Comparison of ENCODE assay signal across 1 cellular context in the genomic region with DNA sequence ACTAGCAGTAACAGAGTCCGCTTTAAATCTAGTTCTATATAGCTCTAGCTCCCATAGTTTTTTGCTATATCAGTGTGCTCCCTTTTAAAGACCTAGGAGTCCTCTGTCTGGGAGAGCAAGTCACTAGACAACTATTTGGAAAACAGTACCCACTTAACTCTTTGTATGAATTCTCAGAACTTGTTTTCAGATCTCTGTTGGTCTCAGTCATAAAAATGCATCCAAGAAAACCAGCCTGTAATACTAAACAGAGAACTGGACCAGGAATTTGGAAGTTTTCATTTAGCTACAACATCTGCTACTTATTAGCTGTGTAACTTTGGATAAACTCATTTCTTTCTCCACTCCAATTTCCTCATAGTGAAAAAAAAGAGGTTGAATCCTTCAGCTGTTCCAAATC.
A peak's percentile ranks its signal among the peaks of the same experiment; 100 is the strongest.
TF ChIP-seq lines count a peak whose summit lies in the region.

No MANE protein-coding gene starts in this region.

TF ChIP-seq in SK-N-SH, 30 proteins besides CTCF, POLR2A, EP300 and RAD21 (continued from another document):
- no peak for TF ChIP-seq IRF3 (IDR thresholded peaks at IDR 0.05; ENCODE audit: low read depth, low read length)
- no peak for TF ChIP-seq TEAD4 (IDR thresholded peaks at IDR 0.05; ENCODE audit: borderline replicate concordance, insufficient read depth)
- TF ChIP-seq MXI1 (IDR thresholded peaks at IDR 0.05; ENCODE audit: low read depth, low read length): no peak
- TF ChIP-seq MEF2A (IDR thresholded peaks at IDR 0.05; ENCODE audit: borderline replicate concordance, low read depth): no peak
- no peak for TF ChIP-seq FOSL2 (IDR thresholded peaks at IDR 0.05; ENCODE audit: borderline replicate concordance, low read depth)
- TF ChIP-seq FOXJ3 (CRISPR knock-in tag; IDR thresholded peaks at IDR 0.05): no peak
- TF ChIP-seq RCOR1 (IDR thresholded peaks at IDR 0.05; ENCODE audit: low read length): no peak
- TF ChIP-seq TCF12 (IDR thresholded peaks at IDR 0.05): peak; percentile 89
- TF ChIP-seq NRF1 (IDR thresholded peaks at IDR 0.05; ENCODE audit: low read depth, low read length): no peak
- no peak for TF ChIP-seq SMC3 (IDR thresholded peaks at IDR 0.05; ENCODE audit: low read depth, low read length)
- no peak for TF ChIP-seq RFX5 (IDR thresholded peaks at IDR 0.05; ENCODE audit: low read length)
- TF ChIP-seq POLR2AphosphoS5 (IDR thresholded peaks at IDR 0.05; ENCODE audit: low read depth, low read length): peak; percentile 35; the same call in 1 of the 2 replicates
- no peak for TF ChIP-seq NFIC (IDR thresholded peaks at IDR 0.05; ENCODE audit: borderline replicate concordance)
- no peak for TF ChIP-seq REST (IDR thresholded peaks at IDR 0.05; ENCODE audit: low read depth, low read length)
- TF ChIP-seq TAF1 (IDR thresholded peaks at IDR 0.05; ENCODE audit: borderline replicate concordance, low read depth, low read length): no peak
- 0 out of 2 replicates have a peak, but pooled peaks have one; percentile 19 for TF ChIP-seq JUND (IDR thresholded peaks at IDR 0.05)
